10 cellular contexts compared by ENCODE assay signal in the genomic region with DNA sequence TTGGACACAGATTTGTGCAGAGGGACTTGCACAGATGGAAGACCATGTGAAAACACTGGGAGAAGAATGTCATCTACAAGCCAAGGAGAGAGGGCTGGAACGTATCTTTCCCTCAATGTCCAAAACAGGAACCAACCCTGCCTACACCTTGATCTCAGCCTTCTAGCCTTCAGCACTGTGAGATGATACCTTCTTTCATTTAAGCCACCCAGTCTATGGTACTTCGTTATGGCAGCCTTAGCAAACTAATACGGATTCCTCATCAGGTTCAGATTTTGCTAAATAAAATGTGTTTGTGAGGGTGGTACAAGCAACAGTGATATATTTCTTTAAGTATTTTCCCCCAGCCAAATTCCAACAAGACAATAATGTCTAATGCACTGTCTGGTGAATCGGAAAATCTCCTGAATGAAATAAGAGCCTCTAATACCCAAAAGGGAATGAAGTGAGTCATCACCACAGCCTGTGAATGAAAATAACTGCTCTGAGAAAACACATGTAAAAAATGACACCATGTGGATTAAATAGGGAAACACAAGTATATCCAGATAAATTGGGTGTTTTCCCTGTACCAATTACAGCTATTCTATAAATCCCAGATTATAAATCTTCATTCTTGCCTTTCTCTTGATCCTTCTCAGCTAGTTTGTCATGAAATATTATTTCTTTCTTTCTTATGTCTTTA.
DNase-seq lines count a peak whose midpoint lies in the region; ATAC-seq and TF ChIP-seq lines count a peak whose summit lies in the region.
"Had no signal": no experiment of that assay in that cellular context is flagged by ENCODE, and none has a peak within 500 bp of the region (broad histone marks: within the 10 kb centered on the region; RNA-seq: fewer than 3 reads in every experiment).

No MANE protein-coding gene starts in this region.

- CTCF ChIA-PET in BJ (lab: Yijun Ruan, JAX) = interaction anchor here (0.7 to 1.8 kb wide), 5 partner anchors 8 to 86 kb away, joined by 3 to 5 read pairs (median 3); no protein-coding TSS in a partner anchor

- H3K36me3 ChIP-seq in BJ (ENCODE audit: control insufficient read depth, insufficient read depth, low read length) (no peaks in the 10 kb centered on the region), MG63 (no peaks in the 10 kb centered on the region)

- H3K27me3 Mint-ChIP-seq in nephron (ENCODE audit: low read depth) = no peaks in the 10 kb centered on the region
- H3K27me3 Mint-ChIP-seq: progenitor cell of endocrine pancreas had no signal

- no peak for TF ChIP-seq CTCF in BJ (IDR thresholded peaks at IDR 0.05; ENCODE audit: insufficient read depth, low read depth, low read length)
- TF ChIP-seq CTCF in nephron (IDR thresholded peaks at IDR 0.05; ENCODE audit: unreplicated experiment in 3 of 3) = no peak

- POLR2A ChIA-PET in BJ (lab: Charles Lee) = interaction anchor here (0.8 kb wide), 1 partner anchor 31 kb away, joined by 3 read pairs; no protein-coding TSS in a partner anchor

- peaks cover 8% of the 10 kb centered on the region for H3K9me3 Mint-ChIP-seq in nephron

- H3K9me3 ChIP-seq in MG63 = peaks cover 5% of the 10 kb centered on the region

- peaks cover 17% of the 10 kb centered on the region for H3K4me1 Mint-ChIP-seq in nephron

- H3K4me3 Mint-ChIP-seq in nephron = no peak overlapping the region

- no peaks in the 10 kb centered on the region for H3K27me3 ChIP-seq in BJ (ENCODE audit: control insufficient read depth, insufficient read depth, low read length)
- no peaks in the 10 kb centered on the region for H3K27me3 ChIP-seq in MG63

- ATAC-seq in HG02870 (IDR thresholded peaks at IDR 0.05; ENCODE audit: unreplicated experiment) = no peak

- H3K4me3 ChIP-seq in BJ (ENCODE audit: low read depth, low read length) = no peak overlapping the region
- H3K4me3 ChIP-seq in MG63 = no peak overlapping the region

- in situ Hi-C loops in G401 (cut with HindIII; ENCODE audit: low sequenced_read_pairs) = no loop called here

- H3K27ac Mint-ChIP-seq in nephron = peak overlapping the region in 2 of 3 experiments; percentile 19 to 60
- H3K27ac Mint-ChIP-seq: progenitor cell of endocrine pancreas had no signal

- H3K36me3 Mint-ChIP-seq in nephron (ENCODE audit: low read depth) = no peaks in the 10 kb centered on the region

- DNase-seq in BJ (ENCODE audit: low read depth) = peak; percentile 63
- DNase-seq in MG63 = peak; percentile 2
- peak; percentile 46 to 86 for DNase-seq in dermis microvascular lymphatic vessel endothelial cell (ENCODE audit: low read depth in 2 of 2)
- DNase-seq in NCI-H524 treated with DMSO at 0.1 percent for 48 hours (lab: John Stamatoyannopoulos, UW) = no peak
- DNase-seq in G401 (ENCODE audit: low spot score) = no peak
- no peak for DNase-seq in stimulated activated naive CD4-positive, alpha-beta T cell (lab: John Stamatoyannopoulos, UW)
- DNase-seq: DMS79 treated with DMSO at 0.1 percent for 48 hours had no signal

Comparison
In these comparisons a context has a peak if more than half of its experiments do, and no peak if none do; other contexts are left out.
1. DNase-seq: peak in BJ (single experiment), MG63 (single experiment) and dermis microvascular lymphatic vessel endothelial cell (2 of 2); none in NCI-H524 treated with DMSO at 0.1 percent for 48 hours (single experiment), G401 (single experiment) and stimulated activated naive CD4-positive, alpha-beta T cell (0 of 6).